ENCODE assay signal across 14 cellular contexts in genomic region chr11:128550967-128551522, GRCh38. TPM values are rescaled to one million over a fixed set of nuclear protein-coding genes. Genes with fewer than 3 reads are reported as not detected.
A peak's percentile ranks its signal among the peaks of the same experiment; 100 is the strongest.
DNase-seq lines count a peak whose midpoint lies in the region; ATAC-seq and TF ChIP-seq lines count a peak whose summit lies in the region.
"Had no signal": no experiment of that assay in that cellular context is flagged by ENCODE, and none has a peak within 500 bp of the region (broad histone marks: within the 10 kb centered on the region; RNA-seq: fewer than 3 reads in every experiment).

No MANE protein-coding gene starts in this region.

- peaks cover 4% of the 10 kb centered on the region for H3K27me3 Mint-ChIP-seq in activated naive CD4-positive, alpha-beta T cell treated with anti-CD3 and anti-CD28 coated beads, Interleukin-2, amount 10 ng/mL, durations not matched to agents 7 days and 5 days
- peaks cover 0 to 6% (median 5%) of the 10 kb centered on the region in 3 donors for H3K27me3 Mint-ChIP-seq in immature natural killer cell (ENCODE audit: low read depth in 3 of 3)

- no peaks in the 10 kb centered on the region for H3K9me3 ChIP-seq in Peyer's patch
- H3K9me3 ChIP-seq in upper lobe of right lung: no peaks in the 10 kb centered on the region
- H3K9me3 ChIP-seq: SJSA1 had no signal

- H3K36me3 Mint-ChIP-seq in activated naive CD4-positive, alpha-beta T cell treated with anti-CD3 and anti-CD28 coated beads, Interleukin-2, amount 10 ng/mL, durations not matched to agents 7 days and 5 days: peaks cover 1% of the 10 kb centered on the region
- peaks cover 0 to 4% (median 0%) of the 10 kb centered on the region in 3 donors for H3K36me3 Mint-ChIP-seq in immature natural killer cell
- H3K36me3 Mint-ChIP-seq: neural progenitor cell had no signal

- intact Hi-C loops in upper lobe of right lung (cut with DNase I): loop anchor here (5.0 kb wide), 1 partner anchor 34 kb away; no protein-coding TSS in a partner anchor

- peak overlapping the region; percentile 8 to 79 (median 42) for H3K27ac ChIP-seq in Peyer's patch
- peak overlapping the region; percentile 33 for H3K27ac ChIP-seq in upper lobe of right lung
- H3K27ac ChIP-seq: coronary artery, neural progenitor cell, SJSA1 had no signal

- H3K9me3 Mint-ChIP-seq in activated naive CD4-positive, alpha-beta T cell treated with anti-CD3 and anti-CD28 coated beads, Interleukin-2, amount 10 ng/mL, durations not matched to agents 7 days and 5 days: no peaks in the 10 kb centered on the region
- no peaks in the 10 kb centered on the region for H3K9me3 Mint-ChIP-seq in immature natural killer cell
- H3K9me3 Mint-ChIP-seq: neural progenitor cell had no signal

- TF ChIP-seq CTCF in Peyer's patch (IDR thresholded peaks at IDR 0.05): no peak
- no peak for TF ChIP-seq CTCF in upper lobe of right lung (IDR thresholded peaks at IDR 0.05)

- no peak overlapping the region for H3K4me3 Mint-ChIP-seq in activated naive CD4-positive, alpha-beta T cell treated with anti-CD3 and anti-CD28 coated beads, Interleukin-2, amount 10 ng/mL, durations not matched to agents 7 days and 5 days
- H3K4me3 Mint-ChIP-seq in immature natural killer cell: peak overlapping the region; percentile 18 to 49 (median 37)
- H3K4me3 Mint-ChIP-seq: neural progenitor cell had no signal

- peak overlapping the region; percentile 82 for H3K27ac Mint-ChIP-seq in activated naive CD4-positive, alpha-beta T cell treated with anti-CD3 and anti-CD28 coated beads, Interleukin-2, amount 10 ng/mL, durations not matched to agents 7 days and 5 days
- H3K27ac Mint-ChIP-seq in immature natural killer cell: peak overlapping the region; percentile 94 to 99 (median 98)
- H3K27ac Mint-ChIP-seq: neural progenitor cell had no signal

- H3K4me1 ChIP-seq in Peyer's patch: peaks cover 0 to 22% (median 15%) of the 10 kb centered on the region in 4 donors
- peaks cover 42% of the 10 kb centered on the region for H3K4me1 ChIP-seq in upper lobe of right lung
- H3K4me1 ChIP-seq: SJSA1 had no signal

- H3K36me3 ChIP-seq in Peyer's patch (no peaks in the 10 kb centered on the region), upper lobe of right lung (no peaks in the 10 kb centered on the region)
- H3K36me3 ChIP-seq: neural progenitor cell, SJSA1 had no signal

- CTCF ChIA-PET in activated naive CD4-positive, alpha-beta T cell treated with anti-CD3 and anti-CD28 coated beads, Interleukin-2, amount 10 ng/mL, durations not matched to agents 7 days and 5 days (lab: Charles Lee): interaction anchor here (0.9 to 1.0 kb wide), 2 partner anchors 22 to 77 kb away, joined by 3 read pairs; no protein-coding TSS in a partner anchor

- no peak overlapping the region for H3K4me3 ChIP-seq in Peyer's patch
- no peak overlapping the region for H3K4me3 ChIP-seq in upper lobe of right lung
- H3K4me3 ChIP-seq: coronary artery, neural progenitor cell, SJSA1 had no signal

- no peak for DNase-seq in activated naive CD4-positive, alpha-beta T cell treated with anti-CD3 and anti-CD28 coated beads, Interleukin-2, amount 10 ng/mL, durations not matched to agents 7 days and 5 days
- no peak for DNase-seq in activated naive CD4-positive, alpha-beta T cell (lab: John Stamatoyannopoulos, UW)
- no peak for DNase-seq in Peyer's patch
- DNase-seq in immature natural killer cell: no peak
- DNase-seq in upper lobe of right lung: no peak
- DNase-seq in ecto neural progenitor cell (ENCODE audit: low spot score): no peak
- DNase-seq: activated CD4-positive, CD25-positive, alpha-beta regulatory T cell treated with anti-CD3 and anti-CD28 coated beads, Interleukin-2, amount 50 U/mL, for 72 hours; AML-193; NCI-H524 treated with DMSO at 0.1 percent for 48 hours had no signal

- H3K4me1 Mint-ChIP-seq in activated naive CD4-positive, alpha-beta T cell treated with anti-CD3 and anti-CD28 coated beads, Interleukin-2, amount 10 ng/mL, durations not matched to agents 7 days and 5 days: peaks cover 73% of the 10 kb centered on the region
- peaks cover 60 to 62% of the 10 kb centered on the region in 2 donors for H3K4me1 Mint-ChIP-seq in immature natural killer cell

- TF ChIP-seq POLR2A in Peyer's patch (IDR thresholded peaks at IDR 0.05): no peak

- H3K27me3 ChIP-seq in Peyer's patch: no peaks in the 10 kb centered on the region
- H3K27me3 ChIP-seq in upper lobe of right lung: no peaks in the 10 kb centered on the region
- H3K27me3 ChIP-seq: SJSA1 had no signal

- no peak for ATAC-seq in upper lobe of right lung
- no peak for ATAC-seq in HG03460 (IDR thresholded peaks at IDR 0.05; ENCODE audit: unreplicated experiment)
- no peak for ATAC-seq in HG02852 (IDR thresholded peaks at IDR 0.05; ENCODE audit: unreplicated experiment)

RNA-seq across cellular contexts. Expression of gene ETS1, which starts 36.3 kb away (rescaled TPM):
- total RNA-seq in Peyer's patch (10 to 100 TPM; 21.9 to 78.4 (median 31.3) TPM), upper lobe of right lung (121 TPM)
- polyA plus RNA-seq in immature natural killer cell: 100 to 1,000 TPM; 264 to 329 (median 284) TPM
